9 cellular contexts compared by ENCODE assay signal in the genomic region with DNA sequence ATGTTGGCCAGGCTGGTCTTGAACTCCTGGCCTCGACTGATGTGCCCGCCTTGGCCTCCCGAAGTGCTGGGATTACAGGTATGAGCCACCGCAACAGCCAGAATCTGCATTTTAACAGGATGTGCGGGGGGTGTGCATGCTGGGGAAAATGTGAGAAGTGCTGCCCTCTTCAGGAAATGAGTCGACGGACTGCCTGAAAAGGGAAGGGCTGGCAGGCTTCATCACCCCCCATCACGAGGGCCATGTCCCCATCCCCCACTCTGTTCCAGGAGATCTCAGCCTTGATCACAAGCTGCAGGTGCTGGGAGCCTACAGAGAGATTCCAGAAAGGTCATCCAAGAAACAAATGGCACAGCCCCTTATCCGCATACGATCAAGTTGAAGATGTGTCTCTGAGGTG.
DNase-seq lines count a peak whose midpoint lies in the region; ATAC-seq and FAIRE-seq lines count a peak whose summit lies in the region.
"Had no signal": no experiment of that assay in that cellular context is flagged by ENCODE, and none has a peak within 500 bp of the region (broad histone marks: within the 10 kb centered on the region; RNA-seq: fewer than 3 reads in every experiment).

No MANE protein-coding gene starts in this region.

- ATAC-seq in GM21529 (IDR thresholded peaks at IDR 0.05; ENCODE audit: unreplicated experiment): no peak
- ATAC-seq: CD8-positive, alpha-beta T cell had no signal

- no peaks in the 10 kb centered on the region for H3K9me3 ChIP-seq in HAP-1

- H3K36me3 ChIP-seq in HAP-1 (replicated peaks): no peaks in the 10 kb centered on the region

- H3K4me3 ChIP-seq in HAP-1: no peak overlapping the region

- no peak for FAIRE-seq in GM19239 (lab: Jason Lieb, UNC)

- in situ Hi-C loops in HAP-1 (cut with MboI; ENCODE audit: low sequenced_read_pairs): no loop called here

- H3K4me1 ChIP-seq in HAP-1: no peaks in the 10 kb centered on the region

- peaks cover 9% of the 10 kb centered on the region for H3K27me3 ChIP-seq in HAP-1 (ENCODE audit: low read depth)

- DNase-seq in SIG-M5 treated with dmso at 0.1 percent for 504 hours (lab: John Stamatoyannopoulos, UW; ENCODE audit: unreplicated experiment) (peak; percentile 40), SIG-M5 (lab: John Stamatoyannopoulos, UW) (no peak), NCI-H2029 (lab: John Stamatoyannopoulos, UW) (peak; percentile 67), GM19239 (ENCODE audit: insufficient read length, low spot score) (no peak), HAP-1 (ENCODE audit: low spot score in 2 of 2) (no peak)
- peak; percentile 3 for DNase-seq in activated effector memory CD4-positive, alpha-beta T cell treated with Interleukin-2 at 50 U/mL for 16 hours
- peak; percentile 62 for DNase-seq in stimulated activated CD4-positive, alpha-beta T cell treated with anti-CD3 and anti-CD28 coated beads, Interleukin-1b, Interleukin-23, amount 100 ng/mL, for 48 hours

Comparison
In these comparisons a context has a peak if more than half of its experiments do, and no peak if none do; other contexts are left out.
1. DNase-seq: peak in SIG-M5 treated with dmso at 0.1 percent for 504 hours (single experiment), NCI-H2029 (single experiment), activated effector memory CD4-positive, alpha-beta T cell treated with Interleukin-2 at 50 U/mL for 16 hours (single experiment) and stimulated activated CD4-positive, alpha-beta T cell treated with anti-CD3 and anti-CD28 coated beads, Interleukin-1b, Interleukin-23, amount 100 ng/mL, for 48 hours (single experiment); none in SIG-M5 (single experiment), GM19239 (single experiment) and HAP-1 (0 of 2).